Comparison of ENCODE assay signal across 8 cellular contexts in the genomic region with DNA sequence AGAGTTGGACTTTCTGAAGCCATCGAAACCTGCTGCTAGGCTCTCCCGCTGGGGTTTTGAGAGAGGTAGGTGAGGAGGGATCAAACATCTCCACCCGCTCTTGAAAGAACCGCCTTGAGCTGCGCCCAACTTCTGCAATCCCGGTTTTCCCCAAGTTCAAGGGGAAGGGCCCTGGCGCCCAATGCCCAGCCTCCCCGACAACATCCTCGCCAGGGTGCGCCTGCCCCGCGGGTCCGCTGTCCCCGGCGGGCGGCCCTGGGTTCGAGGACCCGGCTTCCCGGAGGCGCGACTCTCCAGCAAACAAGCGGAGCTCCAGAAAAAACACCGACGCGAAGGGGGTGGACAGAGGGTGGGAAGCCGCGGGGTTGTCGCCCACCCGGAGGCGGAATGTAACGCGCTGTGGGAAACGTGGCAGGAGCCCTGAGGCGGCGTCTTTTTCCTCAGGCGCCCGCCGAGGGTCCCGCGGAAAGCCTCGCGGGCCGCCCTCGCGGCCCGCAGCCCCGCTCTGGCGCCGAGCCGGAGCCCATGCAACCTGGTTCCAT. TPM values are rescaled to one million over a fixed set of nuclear protein-coding genes. Genes with fewer than 3 reads are reported as not detected.
DNase-seq lines count a peak whose midpoint lies in the region; ATAC-seq and TF ChIP-seq lines count a peak whose summit lies in the region.

No MANE protein-coding gene starts in this region.

- TF ChIP-seq CTCF in AG09309 (IDR thresholded peaks at IDR 0.05; ENCODE audit: control insufficient read depth, insufficient read depth, low read depth, low read length, missing control alignments) (no peak), WI38 (IDR thresholded peaks at IDR 0.05; ENCODE audit: low read depth, low read length) (no peak)

- ATAC-seq in GM19351 (IDR thresholded peaks at IDR 0.05; ENCODE audit: unreplicated experiment) (peak; percentile 5), HG03442 (IDR thresholded peaks at IDR 0.05; ENCODE audit: unreplicated experiment) (peak; percentile 1), HG03469 (IDR thresholded peaks at IDR 0.05; ENCODE audit: unreplicated experiment) (no peak)

- DNase-seq in AG09309 (ENCODE audit: low read depth) (no peak), lung microvascular endothelial cell (ENCODE audit: low read depth in 2 of 2) (peak; percentile 21 to 49)
- DNase-seq in effector CD4-positive, alpha-beta T cell: peak; percentile 3
- DNase-seq in stimulated activated CD8-positive, alpha-beta memory T cell treated with anti-CD3 and anti-CD28 coated beads, Interleukin-2, amount 100 ng/mL, for 48 hours (ENCODE audit: low read depth in 2 of 2): peak; percentile 2 to 24

- H3K4me3 ChIP-seq in AG09309 (ENCODE audit: control insufficient read depth, low read depth, low read length) (peak overlapping the region; percentile 71), WI38 (ENCODE audit: low read depth, low read length) (peak overlapping the region; percentile 93)

RNA-seq across cellular contexts. Expression of gene BTG3, which starts 0.6 kb away (rescaled TPM):
- total RNA-seq in lung microvascular endothelial cell: 8.3 and 10.9 TPM in 2 replicates
